Comparison of ENCODE assay signal across 9 cellular contexts in the genomic region with DNA sequence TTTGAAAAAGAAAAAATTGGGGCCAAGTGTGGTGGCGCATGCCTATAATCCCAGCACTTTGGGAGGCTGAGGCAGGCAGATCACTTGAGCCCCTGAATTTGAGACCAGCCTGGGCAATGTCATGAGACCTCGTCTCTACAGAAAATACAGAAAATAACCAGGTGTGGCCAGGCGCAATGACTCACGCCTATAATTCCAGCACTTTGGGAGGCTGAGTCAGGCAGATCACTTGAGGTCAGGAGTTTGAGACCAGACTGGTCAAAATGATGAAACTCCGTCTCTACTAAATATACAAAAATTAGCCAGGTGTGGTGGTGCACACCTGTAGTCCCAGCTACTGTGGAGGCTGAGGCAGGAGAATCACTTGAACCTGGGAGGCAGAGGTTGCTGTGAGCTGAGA. TPM values are rescaled to one million over a fixed set of nuclear protein-coding genes. Genes with fewer than 3 reads are reported as not detected.
DNase-seq lines count a peak whose midpoint lies in the region; ATAC-seq and TF ChIP-seq lines count a peak whose summit lies in the region.
"Not testable (repeated sequence)": the region's sequence is repeated elsewhere in the genome, so short reads cannot be mapped to it uniquely, and the experiment has no call there.
"Had no signal": no experiment of that assay in that cellular context is flagged by ENCODE, and none has a peak within 500 bp of the region (broad histone marks: within the 10 kb centered on the region; RNA-seq: fewer than 3 reads in every experiment).

No MANE protein-coding gene starts in this region.

- H4K20me1 ChIP-seq in BLaER1; GM23338 (replicated peaks; ENCODE audit: insufficient read depth); PC-9 (ENCODE audit: insufficient read depth): not testable (repeated sequence)

- not testable (repeated sequence) for H2AFZ ChIP-seq in GM23338, PC-9

- H3K4me3 ChIP-seq in BLaER1; GM23338; PC-9; mesendoderm (ENCODE audit: low read length); tibial nerve: not testable (repeated sequence)

- not testable (repeated sequence) for H3K56ac ChIP-seq in mesendoderm (ENCODE audit: low read length)

- H3K9me2 ChIP-seq in GM23338 (ENCODE audit: insufficient read depth); PC-9 (ENCODE audit: insufficient read depth): not testable (repeated sequence)

- H3K4me2 ChIP-seq in BLaER1 = peak overlapping the region; percentile 57
- H3K4me2 ChIP-seq in GM23338; mesendoderm (ENCODE audit: low read length): not testable (repeated sequence)
- H3K4me2 ChIP-seq in PC-9 = peak overlapping the region; percentile 70

- not testable (repeated sequence) for H3K9ac ChIP-seq in BLaER1; mesendoderm (ENCODE audit: low read length)

- CTCF ChIA-PET in PC-9 (lab: Charles Lee) = not testable (repeated sequence)

- not testable (repeated sequence) for H3F3A ChIP-seq in GM23338 (replicated peaks; ENCODE audit: low read depth)
- H3F3A ChIP-seq in PC-9 (ENCODE audit: insufficient read depth, low read depth) = peaks cover 41% of the 10 kb centered on the region

- H3K79me1 ChIP-seq in mesendoderm (ENCODE audit: low read length) = not testable (repeated sequence)

- not testable (repeated sequence) for H3K9me3 ChIP-seq in BLaER1; PC-9 (ENCODE audit: insufficient read depth, low read depth); tibial nerve

- intact Hi-C loops in PC-9 (cut with micrococcal nuclease; ENCODE audit: unreplicated experiment) = not testable (repeated sequence)
- intact Hi-C loops in activated CD4-positive, alpha-beta T cell treated with anti-CD3 and anti-CD28 coated beads, Interleukin-2, amount 10 ng/mL, durations not matched to agents 24 days and 14 days (cut with micrococcal nuclease) = loop anchor here (10.0 kb wide), 1 partner anchor 372 kb away; no protein-coding TSS in a partner anchor

- H3K36me3 ChIP-seq in BLaER1 = peaks cover 19% of the 10 kb centered on the region
- H3K36me3 ChIP-seq in GM23338 (ENCODE audit: insufficient read depth); PC-9 (ENCODE audit: low read depth); mesendoderm (ENCODE audit: control insufficient read depth, insufficient read depth, low read length); tibial nerve: not testable (repeated sequence)

- ATAC-seq in GM23338; activated T-cell treated with anti-CD3 and anti-CD28 coated beads, Interleukin-2, amount 50 U/mL, for 72 hours (replicated peaks in 1 of 2); activated naive CD8-positive, alpha-beta T cell treated with anti-CD3 and anti-CD28 coated beads, Interleukin-2, amount 50 U/mL, for 24 hours: not testable (repeated sequence)

- H2BK120ac ChIP-seq in mesendoderm (ENCODE audit: low read depth, low read length) = not testable (repeated sequence)

- peak overlapping the region; percentile 3 for H2BK15ac ChIP-seq in mesendoderm (replicated peaks; ENCODE audit: low read depth)

- not testable (repeated sequence) for TF ChIP-seq EP300 in tibial nerve (IDR thresholded peaks at IDR 0.05)

- H3K4me3 Mint-ChIP-seq in GM23338 = not testable (repeated sequence)
- H3K4me3 Mint-ChIP-seq in activated CD4-positive, alpha-beta T cell treated with anti-CD3 and anti-CD28 coated beads, Interleukin-2, amount 10 ng/mL, durations not matched to agents 24 days and 14 days = peak overlapping the region; percentile 80
- peak overlapping the region; percentile 79 to 95 for H3K4me3 Mint-ChIP-seq in activated T-cell treated with anti-CD3 and anti-CD28 coated beads, Interleukin-2, amount 50 U/mL, for 72 hours
- H3K4me3 Mint-ChIP-seq in activated naive CD8-positive, alpha-beta T cell treated with anti-CD3 and anti-CD28 coated beads, Interleukin-2, amount 50 U/mL, for 24 hours = peak overlapping the region; percentile 76

- H4K8ac ChIP-seq in mesendoderm (ENCODE audit: low read depth, low read length) = not testable (repeated sequence)

- peaks cover 61% of the 10 kb centered on the region for H3K4me1 ChIP-seq in BLaER1
- peaks cover 13% of the 10 kb centered on the region for H3K4me1 ChIP-seq in GM23338 (ENCODE audit: insufficient read depth)
- peaks cover 55% of the 10 kb centered on the region for H3K4me1 ChIP-seq in PC-9 (replicated peaks; ENCODE audit: insufficient read depth)
- H3K4me1 ChIP-seq in mesendoderm (ENCODE audit: control insufficient read depth, low read depth, low read length); tibial nerve: not testable (repeated sequence)

- not testable (repeated sequence) for BruUV-seq in PC-9 (replicated peaks; lab: Mats Ljungman, UMichigan)

- H3K79me2 ChIP-seq in GM23338 (replicated peaks; ENCODE audit: insufficient read depth); mesendoderm (ENCODE audit: control insufficient read depth, insufficient read depth, low read length): not testable (repeated sequence)
- peaks cover 11% of the 10 kb centered on the region for H3K79me2 ChIP-seq in PC-9 (ENCODE audit: low read depth)

- not testable (repeated sequence) for H3K23ac ChIP-seq in mesendoderm (ENCODE audit: low read length)

- H3K27me3 Mint-ChIP-seq in GM23338 (ENCODE audit: insufficient read depth, low read depth, poor library complexity); activated CD4-positive, alpha-beta T cell treated with anti-CD3 and anti-CD28 coated beads, Interleukin-2, amount 10 ng/mL, durations not matched to agents 24 days and 14 days; activated T-cell treated with anti-CD3 and anti-CD28 coated beads, Interleukin-2, amount 50 U/mL, for 72 hours (ENCODE audit: low read depth); activated naive CD8-positive, alpha-beta T cell treated with anti-CD3 and anti-CD28 coated beads, Interleukin-2, amount 50 U/mL, for 24 hours: not testable (repeated sequence)

- not testable (repeated sequence) for DNase-seq in GM23338 (ENCODE audit: low spot score); PC-9; activated CD4-positive, alpha-beta T cell treated with anti-CD3 and anti-CD28 coated beads, Interleukin-2, amount 10 ng/mL, durations not matched to agents 24 days and 14 days; activated naive CD8-positive, alpha-beta T cell treated with anti-CD3 and anti-CD28 coated beads, Interleukin-2, amount 50 U/mL, for 24 hours; mesendoderm; tibial nerve (ENCODE audit: low spot score in 2 of 2)
- peak in 1 of 2 donors; percentile 17 for DNase-seq in activated T-cell treated with anti-CD3 and anti-CD28 coated beads, Interleukin-2, amount 50 U/mL, for 72 hours

- not testable (repeated sequence) for H2BK5ac ChIP-seq in mesendoderm (ENCODE audit: low read length)

- WGBS in mesendoderm (ENCODE audit: extremely low coverage, insufficient coverage, low lambda C conversion rate) = no CpG with 5 or more reads among the region's 5 CpGs
- 83 to 92% methylated on average over 5 of the region's 5 CpGs for WGBS in tibial nerve, 2 donors

- not testable (repeated sequence) for H3K9me3 Mint-ChIP-seq in GM23338; activated CD4-positive, alpha-beta T cell treated with anti-CD3 and anti-CD28 coated beads, Interleukin-2, amount 10 ng/mL, durations not matched to agents 24 days and 14 days; activated T-cell treated with anti-CD3 and anti-CD28 coated beads, Interleukin-2, amount 50 U/mL, for 72 hours; activated naive CD8-positive, alpha-beta T cell treated with anti-CD3 and anti-CD28 coated beads, Interleukin-2, amount 50 U/mL, for 24 hours

- not testable (repeated sequence) for H3K27me3 ChIP-seq in BLaER1; GM23338 (ENCODE audit: insufficient read depth); PC-9 (ENCODE audit: insufficient read depth, low read depth); mesendoderm (ENCODE audit: insufficient read depth, low read length, poor library complexity); tibial nerve

- H3K27ac Mint-ChIP-seq in GM23338 = 0 out of 2 replicates have a peak overlapping the region, but pooled peaks have one; percentile 56
- peak overlapping the region; percentile 92 for H3K27ac Mint-ChIP-seq in activated CD4-positive, alpha-beta T cell treated with anti-CD3 and anti-CD28 coated beads, Interleukin-2, amount 10 ng/mL, durations not matched to agents 24 days and 14 days
- peak overlapping the region; percentile 96 for H3K27ac Mint-ChIP-seq in activated T-cell treated with anti-CD3 and anti-CD28 coated beads, Interleukin-2, amount 50 U/mL, for 72 hours
- peak overlapping the region; percentile 67 for H3K27ac Mint-ChIP-seq in activated naive CD8-positive, alpha-beta T cell treated with anti-CD3 and anti-CD28 coated beads, Interleukin-2, amount 50 U/mL, for 24 hours

- TF ChIP-seq CTCF in GM23338 (conservative IDR thresholded peaks at IDR 0.05; ENCODE audit: low read depth in 2 of 2); PC-9 (conservative IDR thresholded peaks at IDR 0.05); tibial nerve (IDR thresholded peaks at IDR 0.05): not testable (repeated sequence)

- H3K4me1 Mint-ChIP-seq in GM23338 = peaks cover 11% of the 10 kb centered on the region
- peaks cover 58% of the 10 kb centered on the region for H3K4me1 Mint-ChIP-seq in activated CD4-positive, alpha-beta T cell treated with anti-CD3 and anti-CD28 coated beads, Interleukin-2, amount 10 ng/mL, durations not matched to agents 24 days and 14 days
- H3K4me1 Mint-ChIP-seq in activated T-cell treated with anti-CD3 and anti-CD28 coated beads, Interleukin-2, amount 50 U/mL, for 72 hours (ENCODE audit: low read depth) = peaks cover 70% of the 10 kb centered on the region
- H3K4me1 Mint-ChIP-seq in activated naive CD8-positive, alpha-beta T cell treated with anti-CD3 and anti-CD28 coated beads, Interleukin-2, amount 50 U/mL, for 24 hours = peaks cover 61% of the 10 kb centered on the region

- not testable (repeated sequence) for H3K18ac ChIP-seq in mesendoderm (ENCODE audit: low read length)

- not testable (repeated sequence) for H4K5ac ChIP-seq in mesendoderm (ENCODE audit: low read length)

- not testable (repeated sequence) for H3K4ac ChIP-seq in mesendoderm (ENCODE audit: low read depth, low read length)

- POLR2A ChIA-PET in PC-9 (lab: Charles Lee; ENCODE audit: unreplicated experiment) = not testable (repeated sequence)

- not testable (repeated sequence) for H2AK5ac ChIP-seq in mesendoderm (ENCODE audit: low read length)

- not testable (repeated sequence) for H3K36me3 Mint-ChIP-seq in GM23338 (ENCODE audit: low read depth)
- peaks cover 52% of the 10 kb centered on the region for H3K36me3 Mint-ChIP-seq in activated CD4-positive, alpha-beta T cell treated with anti-CD3 and anti-CD28 coated beads, Interleukin-2, amount 10 ng/mL, durations not matched to agents 24 days and 14 days (ENCODE audit: low read depth)
- peaks cover 12 to 22% of the 10 kb centered on the region in 2 donors for H3K36me3 Mint-ChIP-seq in activated T-cell treated with anti-CD3 and anti-CD28 coated beads, Interleukin-2, amount 50 U/mL, for 72 hours (ENCODE audit: insufficient read depth in 2 of 2)
- H3K36me3 Mint-ChIP-seq in activated naive CD8-positive, alpha-beta T cell treated with anti-CD3 and anti-CD28 coated beads, Interleukin-2, amount 50 U/mL, for 24 hours (ENCODE audit: low read depth) = peaks cover 29% of the 10 kb centered on the region

- H3K27ac ChIP-seq in BLaER1 (peak overlapping the region; percentile 50), PC-9 (peak overlapping the region; percentile 94), tibial nerve (peak overlapping the region in 3 of 4 donors; percentile 19 to 60 (median 48))
- not testable (repeated sequence) for H3K27ac ChIP-seq in GM23338 (ENCODE audit: low read depth); mesendoderm (ENCODE audit: low read depth, low read length)

- not testable (repeated sequence) for TF ChIP-seq POLR2A in tibial nerve (IDR thresholded peaks at IDR 0.05)

RNA-seq across cellular contexts. Expression of gene GRAMD1B, which starts 26.4 kb away (rescaled TPM):
- 20.0 and 24.3 TPM in 2 replicates for total RNA-seq in GM23338 (2014; rRNA removed; shearing (Covaris generic))
- polyA plus RNA-seq in GM23338 (2016; fragmentation: Nextera tagmentation; extraction: Ambion mirVana) = 3.7 and 4.6 TPM in 2 replicates
- total RNA-seq in PC-9 (2021) = 3.2 and 5.8 TPM in 2 replicates
- total RNA-seq in activated CD4-positive, alpha-beta T cell treated with anti-CD3 and anti-CD28 coated beads, Interleukin-2, amount 10 ng/mL, durations not matched to agents 24 days and 14 days = 117 TPM in 2 replicates
- 100 to 1,000 TPM in 1 of 2 donors, 10 to 100 TPM in 1; 64.0 to 107 TPM for total RNA-seq in activated T-cell treated with anti-CD3 and anti-CD28 coated beads, Interleukin-2, amount 50 U/mL, for 72 hours
- polyA plus RNA-seq in mesendoderm (2013, experiment 1 of 2) = 5.0 TPM
- 5.0 TPM for polyA plus RNA-seq in mesendoderm (2013, experiment 2 of 2)
- 10 to 100 TPM; 27.5 to 37.2 (median 30.6) TPM for total RNA-seq in tibial nerve
- polyA plus RNA-seq: K562 had no signal
